Comparison of ENCODE assay signal across 8 cellular contexts in genomic region chr17:31858647-31859486, GRCh38. TPM values are rescaled to one million over a fixed set of nuclear protein-coding genes. Genes with fewer than 3 reads are reported as not detected.
A peak's percentile ranks its signal among the peaks of the same experiment; 100 is the strongest.
DNase-seq lines count a peak whose midpoint lies in the region; ATAC-seq and TF ChIP-seq lines count a peak whose summit lies in the region.

Gene COPRS, minus strand, starts transcription at chr17:31859244. Its CDS starts 45 bp downstream, at chr17:31859199.

- H3K36me3 ChIP-seq in skeletal muscle satellite cell (ENCODE audit: insufficient read depth, low read length): peaks cover 25% of the 10 kb centered on the region

- H3K4me1 ChIP-seq in skeletal muscle satellite cell (ENCODE audit: control insufficient read depth, insufficient read depth, low read length): peaks cover 25% of the 10 kb centered on the region

- in situ Hi-C loops in T47D (cut with HindIII; ENCODE audit: low pct_unique_long_range_greater_than_20kb, low sequenced_read_pairs): no loop called here

- H3K4me2 ChIP-seq in skeletal muscle satellite cell (ENCODE audit: low read length): peak within 1 kb of the TSS; percentile 97

- DNase-seq in GM03348 (ENCODE audit: low spot score) (peak; percentile 99), NCI-H2107 treated with DMSO at 0.1 percent for 48 hours (lab: John Stamatoyannopoulos, UW; ENCODE audit: unreplicated experiment) (peak; percentile 29), T47D (ENCODE audit: low read depth in 1 of 2, low spot score in 1 of 2) (peak; percentile 91 to 93)

- TF ChIP-seq CTCF in VCaP (conservative IDR thresholded peaks at IDR 0.05): peak; percentile 48

- H3K9me3 ChIP-seq in iPS-18c (ENCODE audit: control insufficient read depth, insufficient read depth, low read length) (no peaks in the 10 kb centered on the region), skeletal muscle satellite cell (replicated peaks; ENCODE audit: low read length) (no peaks in the 10 kb centered on the region)

- ATAC-seq in HG02678 (IDR thresholded peaks at IDR 0.05; ENCODE audit: unreplicated experiment) (peak; percentile 87), GM18861 (IDR thresholded peaks at IDR 0.05; ENCODE audit: unreplicated experiment) (no peak)

- H3K27ac ChIP-seq in VCaP: peak within 1 kb of the TSS; percentile 92

- H3K4me3 ChIP-seq in iPS-18c (ENCODE audit: insufficient read depth, low read depth, low read length): peak within 1 kb of the TSS; percentile 59
- H3K4me3 ChIP-seq in skeletal muscle satellite cell (ENCODE audit: low read length): peak within 1 kb of the TSS; percentile 85

- peak within 1 kb of the TSS; percentile 79 for H3K9ac ChIP-seq in skeletal muscle satellite cell (ENCODE audit: low read depth, low read length)

- H3K27me3 ChIP-seq in skeletal muscle satellite cell (ENCODE audit: control insufficient read depth, insufficient read depth, low read length): no peaks in the 10 kb centered on the region

RNA-seq across cellular contexts. Expression of gene COPRS, which starts in this region (rescaled TPM):
- 56.5 and 76.4 TPM in 2 replicates for total RNA-seq in skeletal muscle satellite cell (2012; rRNA removed)

Comparison
In these comparisons a context has a peak if more than half of its experiments do, and no peak if none do; other contexts are left out.
1. DNase-seq: peak in every context shown above with its lines; median percentile 99 in GM03348; 92 in T47D; 29 in NCI-H2107 treated with DMSO at 0.1 percent for 48 hours.